ENCODE assay signal across 17 cellular contexts in genomic region chr15:58062175-58062574, GRCh38. TPM values are rescaled to one million over a fixed set of nuclear protein-coding genes. Genes with fewer than 3 reads are reported as not detected.
A peak's percentile ranks its signal among the peaks of the same experiment; 100 is the strongest.
DNase-seq lines count a peak whose midpoint lies in the region; ATAC-seq, FAIRE-seq and TF ChIP-seq lines count a peak whose summit lies in the region.
"Had no signal": no experiment of that assay in that cellular context is flagged by ENCODE, and none has a peak within 500 bp of the region (broad histone marks: within the 10 kb centered on the region; RNA-seq: fewer than 3 reads in every experiment).

No MANE protein-coding gene starts in this region.

- H3K9me3 ChIP-seq in K562 (replicated peaks; ENCODE audit: control insufficient read depth, insufficient read depth, low read depth, low read length) = no peaks in the 10 kb centered on the region
- H3K9me3 ChIP-seq in uterus = no peaks in the 10 kb centered on the region
- H3K9me3 ChIP-seq in CD8-positive, alpha-beta T cell (ENCODE audit: low read length) = no peaks in the 10 kb centered on the region
- H3K9me3 ChIP-seq: BE2C, Caco-2 had no signal

- H3K27me3 ChIP-seq in K562 (ENCODE audit: control insufficient read depth in 2 of 2, insufficient read depth in 2 of 2, low read length in 2 of 2) = no peaks in the 10 kb centered on the region
- no peaks in the 10 kb centered on the region for H3K27me3 ChIP-seq in uterus
- peaks cover 29% of the 10 kb centered on the region for H3K27me3 ChIP-seq in CD8-positive, alpha-beta T cell (ENCODE audit: insufficient read depth, low read length)

- H3K9me3 Mint-ChIP-seq in Calu3 (ENCODE audit: low read depth, unreplicated experiment) = no peaks in the 10 kb centered on the region
- no peaks in the 10 kb centered on the region for H3K9me3 Mint-ChIP-seq in nephron progenitor cell
- no peaks in the 10 kb centered on the region for H3K9me3 Mint-ChIP-seq in CD8-positive, alpha-beta T cell

- peak overlapping the region; percentile 93 for H3K4me3 Mint-ChIP-seq in Calu3 (ENCODE audit: low read depth, unreplicated experiment)
- H3K4me3 Mint-ChIP-seq in nephron progenitor cell = peak overlapping the region; percentile 85
- no peak overlapping the region for H3K4me3 Mint-ChIP-seq in CD8-positive, alpha-beta T cell
- H3K4me3 Mint-ChIP-seq: CD4-positive, alpha-beta memory T cell had no signal

- in situ Hi-C loops in K562 (cut with MboI) = loop anchor here (25.0 kb wide), 2 partner anchors 325 to 500 kb away; no protein-coding TSS in a partner anchor

- no peak for TF ChIP-seq POLR2A in K562 (conservative IDR thresholded peaks at IDR 0.05)
- TF ChIP-seq POLR2A in uterus (IDR thresholded peaks at IDR 0.05) = no peak

- H3K79me2 ChIP-seq in K562 (ENCODE audit: control insufficient read depth, insufficient read depth, low read length) = peaks cover 90% of the 10 kb centered on the region

- no peak for TF ChIP-seq RAD21 in K562 (CRISPR knock-in tag; conservative IDR thresholded peaks at IDR 0.05 in 1 of 2, IDR thresholded peaks at IDR 0.05 in 1 of 2)

- H3K36me3 Mint-ChIP-seq in Calu3 (ENCODE audit: insufficient read depth, unreplicated experiment) = peaks cover 45% of the 10 kb centered on the region
- no peaks in the 10 kb centered on the region for H3K36me3 Mint-ChIP-seq in nephron progenitor cell (ENCODE audit: low read depth)
- H3K36me3 Mint-ChIP-seq in CD8-positive, alpha-beta T cell = no peaks in the 10 kb centered on the region
- H3K36me3 Mint-ChIP-seq: CD4-positive, alpha-beta memory T cell had no signal

- peak; percentile 56 for FAIRE-seq in K562 (lab: Jason Lieb, UNC)
- FAIRE-seq: A549 had no signal

- no peak for DNase-seq in Calu3
- peak in 2 of 4 experiments; percentile 38 to 62 for DNase-seq in K562 (ENCODE audit: extremely low read depth in 1 of 4, low spot score in 3 of 4)
- DNase-seq in nephron progenitor cell = no peak
- DNase-seq in uterus = no peak
- DNase-seq in NCI-H2081 (lab: John Stamatoyannopoulos, UW) = no peak
- DNase-seq in CD8-positive, alpha-beta T cell = no peak
- DNase-seq: BE2C; Caco-2; CD4-positive, alpha-beta memory T cell; DMS53; GF-D8; IMR-90 had no signal

- peaks cover 32% of the 10 kb centered on the region; the same call in 1 of the 3 replicates for H3K36me3 ChIP-seq in K562 (ENCODE audit: control insufficient read depth, insufficient read depth, low read length)
- H3K36me3 ChIP-seq in uterus = no peaks in the 10 kb centered on the region
- H3K36me3 ChIP-seq in CD8-positive, alpha-beta T cell (ENCODE audit: insufficient read depth, low read length) = no peaks in the 10 kb centered on the region
- H3K36me3 ChIP-seq: BE2C had no signal

- H3K4me3 ChIP-seq in K562 (peak overlapping the region; percentile 89), uterus (no peak overlapping the region)
- no peak overlapping the region for H3K4me3 ChIP-seq in CD8-positive, alpha-beta T cell (ENCODE audit: low read depth, low read length)
- H3K4me3 ChIP-seq: A549 had no signal

- no peak overlapping the region; the same call in 1 of the 2 replicates for H2AFZ ChIP-seq in K562 (ENCODE audit: low read depth, low read length)

- peak overlapping the region; percentile 86 for H3K4me2 ChIP-seq in K562 (ENCODE audit: insufficient read depth, low read length)
- H3K4me2 ChIP-seq: A549 had no signal

- no peak for TF ChIP-seq CTCF in Calu3 (IDR thresholded peaks at IDR 0.05; ENCODE audit: unreplicated experiment)
- no peak for TF ChIP-seq CTCF in K562 (IDR thresholded peaks at IDR 0.05 in 2 of 3, conservative IDR thresholded peaks at IDR 0.05 in 1 of 3; ENCODE audit: insufficient read depth in 2 of 3, low read depth in 1 of 3, low read length in 3 of 3)
- no peak for TF ChIP-seq CTCF in nephron progenitor cell (IDR thresholded peaks at IDR 0.05)
- TF ChIP-seq CTCF in uterus (IDR thresholded peaks at IDR 0.05) = no peak
- no peak for TF ChIP-seq CTCF in CD8-positive, alpha-beta T cell (IDR thresholded peaks at IDR 0.05)

- WGBS in K562 (ENCODE audit: insufficient coverage, low coverage, missing lambda C conversion rate) = 2% methylated on average over 5 of the region's 5 CpGs

- no peak for TF ChIP-seq EP300 in K562 (IDR thresholded peaks at IDR 0.05; ENCODE audit: low read length)

- peaks cover 17 to 29% of the 10 kb centered on the region in 2 experiments for H3K4me1 ChIP-seq in K562 (replicated peaks in 1 of 2; ENCODE audit: control insufficient read depth in 2 of 2, insufficient read depth in 2 of 2, low read length in 2 of 2)
- H3K4me1 ChIP-seq in uterus = peaks cover 0 to 3% of the 10 kb centered on the region in 2 donors
- peaks cover 6% of the 10 kb centered on the region for H3K4me1 ChIP-seq in CD8-positive, alpha-beta T cell (ENCODE audit: insufficient read depth, low read length)
- H3K4me1 ChIP-seq: BE2C, Caco-2 had no signal

- ATAC-seq in K562 (peak; percentile 34), HG03520 (IDR thresholded peaks at IDR 0.05; ENCODE audit: unreplicated experiment) (no peak)
- ATAC-seq in CD8-positive, alpha-beta T cell = no peak
- ATAC-seq: A549, HCT116 had no signal

- POLR2A ChIA-PET in K562 (lab: Yijun Ruan, JAX) = no interaction called here
- POLR2A ChIA-PET in CD8-positive, alpha-beta T cell (lab: Charles Lee) = no interaction called here

- intact Hi-C loops in Calu3 (cut with micrococcal nuclease; ENCODE audit: unreplicated experiment) = no loop called here
- intact Hi-C loops in K562 (cut with micrococcal nuclease) = loop anchor here (2.0 to 10.0 kb wide), 2 partner anchors 47 to 397 kb away; no protein-coding TSS in a partner anchor
- intact Hi-C loops in uterus (cut with DNase I; ENCODE audit: low total_unique reads) = loop anchor here (10.0 kb wide), 2 partner anchors 317 to 397 kb away; no protein-coding TSS in a partner anchor
- intact Hi-C loops in CD8-positive, alpha-beta T cell (cut with DNase I, micrococcal nuclease) = loop anchor here in 1 of 2 experiments (10.0 kb wide), 1 partner anchor 197 kb away; no protein-coding TSS in a partner anchor

- H3K27ac Mint-ChIP-seq in Calu3 (ENCODE audit: unreplicated experiment) = peak overlapping the region; percentile 28
- peak overlapping the region; percentile 34 for H3K27ac Mint-ChIP-seq in nephron progenitor cell
- H3K27ac Mint-ChIP-seq in CD8-positive, alpha-beta T cell = no peak overlapping the region
- H3K27ac Mint-ChIP-seq: CD4-positive, alpha-beta memory T cell had no signal

- no peaks in the 10 kb centered on the region for H4K20me1 ChIP-seq in K562 (replicated peaks; ENCODE audit: control insufficient read depth, insufficient read depth, low read length)

- CTCF ChIA-PET in Calu3 (lab: Charles Lee) (no interaction called here), K562 (lab: Yijun Ruan, JAX; ENCODE audit: low intra/inter-chr PET ratio) (no interaction called here)
- CTCF ChIA-PET in CD8-positive, alpha-beta T cell (lab: Charles Lee) = no interaction called here

- H3K27ac ChIP-seq in K562 (ENCODE audit: extremely low read depth, low read depth, low read length) (peak overlapping the region; percentile 82), uterus (peak overlapping the region; percentile 92 to 96)
- H3K27ac ChIP-seq in CD8-positive, alpha-beta T cell (ENCODE audit: low read depth, low read length) = no peak overlapping the region
- H3K27ac ChIP-seq: A549, C4-2B had no signal

- peak overlapping the region; percentile 27 to 88; a peak in 3 of 4 replicates for H3K9ac ChIP-seq in K562 (ENCODE audit: insufficient read depth in 1 of 2, low read depth in 2 of 2, low read length in 2 of 2)

- no peaks in the 10 kb centered on the region for H3K27me3 Mint-ChIP-seq in Calu3 (ENCODE audit: unreplicated experiment)
- H3K27me3 Mint-ChIP-seq in nephron progenitor cell (ENCODE audit: low read depth, poor library complexity) = peaks cover 25% of the 10 kb centered on the region
- H3K27me3 Mint-ChIP-seq in CD8-positive, alpha-beta T cell (ENCODE audit: low read depth) = peaks cover 58% of the 10 kb centered on the region

- H3K9me1 ChIP-seq in K562 (ENCODE audit: control insufficient read depth, insufficient read depth, low read length) = no peaks in the 10 kb centered on the region

- peaks cover 54% of the 10 kb centered on the region for H3K4me1 Mint-ChIP-seq in Calu3 (ENCODE audit: low read depth, unreplicated experiment)
- H3K4me1 Mint-ChIP-seq in nephron progenitor cell = peaks cover 72% of the 10 kb centered on the region
- H3K4me1 Mint-ChIP-seq in CD8-positive, alpha-beta T cell (ENCODE audit: low read depth) = peaks cover 4% of the 10 kb centered on the region

- BruUV-seq in Calu3 (replicated peaks; lab: Mats Ljungman, UMichigan) = no TSS peak
- BruUV-seq in K562 (replicated peaks; lab: Mats Ljungman, UMichigan) = no TSS peak

TF ChIP-seq in K562, 482 proteins besides CTCF, POLR2A, EP300 and RAD21 (continues in another document):
- no peak for TF ChIP-seq POLR2G (IDR thresholded peaks at IDR 0.05; ENCODE audit: low read depth, low read length)

RNA-seq across cellular contexts. Expression of gene ALDH1A2, which starts 3.3 kb away (rescaled TPM):
- total RNA-seq in Calu3 (2022) (219 and 231 TPM in 2 replicates), K562 (2014; rRNA removed) (231 and 291 TPM in 2 replicates), K562 (2014; rRNA removed; fragmentation: Illumina TruSeq; extraction: Trizol) (333 and 354 TPM in 2 replicates), K562 (2015; rRNA removed; fragmentation: Illumina TruSeq; extraction: Trizol) (328 and 338 TPM in 2 replicates), K562 (2021) (393 and 398 TPM in 2 replicates), uterus (100 to 1,000 TPM in 2 of 4 donors, 10 to 100 TPM in 2; 47.9 to 128 (median 109) TPM)
- 198 and 216 TPM in 2 replicates for total RNA-seq in K562 (2011; cell fraction: chromatin; rRNA removed; ENCODE audit: low replicate concordance)
- 93.6 and 103 TPM in 2 replicates for total RNA-seq in K562 (2011; cell fraction: nucleolus; rRNA removed)
- total RNA-seq in K562 (2011; cell fraction: nucleoplasm; rRNA removed) = 137 and 198 TPM in 2 replicates
- polyA plus RNA-seq in K562 (2011; rRNA removed) (357 and 368 TPM in 2 replicates), K562 (2014; fragmentation: Illumina TruSeq; extraction: Trizol) (310 and 328 TPM in 2 replicates), K562 (2014; fragmentation: Nextera tagmentation; extraction: Ambion mirVana) (100 to 1,000 TPM; 115 to 185 TPM), K562 (2014; rRNA removed) (347 and 404 TPM in 2 replicates)
- polyA plus RNA-seq in K562 (2011; cell fraction: cytosol; rRNA removed) = 230 and 238 TPM in 2 replicates
- polyA plus RNA-seq in K562 (2011; cell fraction: nucleus; rRNA removed) = 194 and 196 TPM in 2 replicates
- 303 and 340 TPM in 2 replicates for polyA plus RNA-seq in K562 (2012)
- polyA minus RNA-seq in K562 (2011; rRNA and poly(A)+ RNA removed) = 402 and 407 TPM in 2 replicates
- 228 and 368 TPM in 2 replicates for polyA minus RNA-seq in K562 (2011; cell fraction: cytosol; rRNA and poly(A)+ RNA removed)
- 133 and 189 TPM in 2 replicates for polyA minus RNA-seq in K562 (2011; cell fraction: nucleus; rRNA and poly(A)+ RNA removed)
- not detected for total RNA-seq in CD8-positive, alpha-beta T cell
- total RNA-seq: H4, IMR-90 had no signal
- polyA plus RNA-seq: CD4-positive, alpha-beta memory T cell; IMR-90 had no signal

Comparison
In these comparisons a context has a peak if more than half of its experiments do, and no peak if none do; other contexts are left out.
1. RNA of gene ALDH1A2, which starts 3.3 kb away (total RNA-seq): 93.6 to 398 TPM in K562, 219 to 231 TPM in Calu3 and 47.9 to 128 TPM in uterus; not detected in CD8-positive, alpha-beta T cell; every median in the first group is over 10 times any median in the second.